ENCODE assay signal across 11 cellular contexts in genomic region chr1:31626451-31627202, GRCh38. TPM values are rescaled to one million over a fixed set of nuclear protein-coding genes. Genes with fewer than 3 reads are reported as not detected.
DNase-seq lines count a peak whose midpoint lies in the region; ATAC-seq and TF ChIP-seq lines count a peak whose summit lies in the region.
"Had no signal": no experiment of that assay in that cellular context is flagged by ENCODE, and none has a peak within 500 bp of the region (broad histone marks: within the 10 kb centered on the region; RNA-seq: fewer than 3 reads in every experiment).

No MANE protein-coding gene starts in this region.

- ATAC-seq in lung (ENCODE audit: insufficient read depth, low FRiP score) = no peak
- no peak for ATAC-seq in GM21423 (IDR thresholded peaks at IDR 0.05; ENCODE audit: unreplicated experiment)
- no peak for ATAC-seq in HG02678 (IDR thresholded peaks at IDR 0.05; ENCODE audit: unreplicated experiment)
- ATAC-seq in GM19395 (IDR thresholded peaks at IDR 0.05; ENCODE audit: unreplicated experiment) = no peak

- peak overlapping the region; percentile 13 for H3K4me2 ChIP-seq in mammary epithelial cell (ENCODE audit: insufficient read depth, low read depth, low read length)

- no peaks in the 10 kb centered on the region for H3K9me3 ChIP-seq in mammary epithelial cell (replicated peaks; ENCODE audit: insufficient read depth, low read length)
- H3K9me3 ChIP-seq in lung (ENCODE audit: control insufficient read depth in 2 of 2, insufficient read depth in 1 of 2, low read length in 1 of 2) = no peaks in the 10 kb centered on the region
- H3K9me3 ChIP-seq in transverse colon = no peaks in the 10 kb centered on the region

- H3K4me1 ChIP-seq in mammary epithelial cell (ENCODE audit: insufficient read depth, low read length) = peaks cover 32% of the 10 kb centered on the region
- peaks cover 13 to 22% of the 10 kb centered on the region in 2 donors for H3K4me1 ChIP-seq in lung (ENCODE audit: control insufficient read depth in 2 of 2, insufficient read depth in 2 of 2, low read length in 2 of 2)
- H3K4me1 ChIP-seq in transverse colon = peaks cover 7 to 19% (median 16%) of the 10 kb centered on the region in 4 donors

- CTCF ChIA-PET in mammary epithelial cell (lab: Charles Lee; ENCODE audit: low non-redundant PET) = no interaction called here

- no TSS peak for BruUV-seq in mammary epithelial cell (replicated peaks; lab: Mats Ljungman, UMichigan)

- H3K27ac Mint-ChIP-seq in activated T-cell treated with anti-CD3 and anti-CD28 coated beads, Interleukin-2, amount 50 U/mL, for 24 hours = peak overlapping the region; percentile 30

- peaks cover 13% of the 10 kb centered on the region for H3K36me3 ChIP-seq in mammary epithelial cell (ENCODE audit: insufficient read depth, low read length)
- H3K36me3 ChIP-seq in lung (ENCODE audit: control insufficient read depth in 2 of 2, insufficient read depth in 2 of 2, low read length in 2 of 2) = peaks cover 9 to 27% of the 10 kb centered on the region in 2 donors
- peaks cover 0 to 20% (median 6%) of the 10 kb centered on the region in 4 donors for H3K36me3 ChIP-seq in transverse colon

- intact Hi-C loops in mammary epithelial cell (cut with micrococcal nuclease) (no loop called here), transverse colon (cut with DNase I; ENCODE audit: low total_unique reads) (no loop called here)

- peaks cover 71% of the 10 kb centered on the region for H3K36me3 Mint-ChIP-seq in activated T-cell treated with anti-CD3 and anti-CD28 coated beads, Interleukin-2, amount 50 U/mL, for 24 hours (ENCODE audit: low read depth)

- H3K4me3 ChIP-seq in mammary epithelial cell (replicated peaks in 1 of 3; ENCODE audit: insufficient read depth in 1 of 3, low read depth in 2 of 3, low read length in 3 of 3) (no peak overlapping the region), lung (no peak overlapping the region), transverse colon (no peak overlapping the region)

- TF ChIP-seq CTCF in mammary epithelial cell (conservative IDR thresholded peaks at IDR 0.05 in 1 of 2, IDR thresholded peaks at IDR 0.05 in 1 of 2; ENCODE audit: extremely low read depth in 1 of 2, insufficient read depth in 1 of 2, low read depth in 1 of 2, low read length in 2 of 2) = no peak
- TF ChIP-seq CTCF in lung (IDR thresholded peaks at IDR 0.05; ENCODE audit: control extremely low read depth, extremely low read depth) = no peak
- no peak for TF ChIP-seq CTCF in transverse colon (IDR thresholded peaks at IDR 0.05)

- H3K4me1 Mint-ChIP-seq in activated T-cell treated with anti-CD3 and anti-CD28 coated beads, Interleukin-2, amount 50 U/mL, for 24 hours (ENCODE audit: low read depth) = peaks cover 3% of the 10 kb centered on the region

- WGBS in mammary epithelial cell (ENCODE audit: low coverage, missing lambda C conversion rate) = 61% methylated on average over 11 of the region's 18 CpGs
- WGBS in lung, 2 donors = 77 to 83% methylated on average over 18 of the region's 18 CpGs
- WGBS in transverse colon (ENCODE audit: low coverage in 1 of 2), 2 donors = 77% methylated on average over 18 of the region's 18 CpGs; no CpG with 5 or more reads in 1 of the 2 donors

- H3K4me3 Mint-ChIP-seq in activated T-cell treated with anti-CD3 and anti-CD28 coated beads, Interleukin-2, amount 50 U/mL, for 24 hours = no peak overlapping the region

- dilution Hi-C loops in mammary epithelial cell (cut with HindIII; ENCODE audit: low sequenced_read_pairs) = no loop called here

- H2AFZ ChIP-seq in mammary epithelial cell (ENCODE audit: low read depth, low read length) = no peak overlapping the region

- H3K9ac ChIP-seq in mammary epithelial cell (ENCODE audit: insufficient read depth, low read length) = no peak overlapping the region

- in situ Hi-C loops in mammary epithelial cell (cut with MboI; ENCODE audit: low sequenced_read_pairs in 2 of 2) (no loop called here), transverse colon (cut with MboI; ENCODE audit: low pct_ligation_motif_present in 1 of 4, low pct_unique_long_range_greater_than_20kb in 1 of 4, low sequenced_read_pairs in 3 of 4) (no loop called here)

- no peak for DNase-seq in activated T-cell treated with anti-CD3 and anti-CD28 coated beads, Interleukin-2, amount 50 U/mL, for 24 hours
- no peak for DNase-seq in activated T-cell treated with anti-CD3 and anti-CD28 coated beads for 4 hours
- DNase-seq in mammary epithelial cell = peak; percentile 27
- DNase-seq in lung (ENCODE audit: low spot score) = no peak
- no peak for DNase-seq in transverse colon
- DNase-seq: activated CD4-positive, alpha-beta T cell treated with anti-CD3 and anti-CD28 coated beads, Interleukin-2, amount 50 U/mL, for 4 hours; stimulated activated CD4-positive, alpha-beta T cell treated with anti-CD3 and anti-CD28 coated beads, Interleukin-4, amount 100 ng/mL, for 4 hours had no signal

- TF ChIP-seq POLR2A in transverse colon (IDR thresholded peaks at IDR 0.05) = no peak

- H3K27me3 ChIP-seq in mammary epithelial cell (ENCODE audit: insufficient read depth, low read length) (no peaks in the 10 kb centered on the region), lung (ENCODE audit: control insufficient read depth, insufficient read depth) (no peaks in the 10 kb centered on the region), transverse colon (no peaks in the 10 kb centered on the region)

- H4K20me1 ChIP-seq in mammary epithelial cell (ENCODE audit: insufficient read depth, low read length) = no peaks in the 10 kb centered on the region

- H3K27ac ChIP-seq in mammary epithelial cell (ENCODE audit: insufficient read depth, low read depth, low read length) (no peak overlapping the region), lung (ENCODE audit: low read depth in 1 of 2, low read length in 1 of 2) (peak overlapping the region; percentile 80 to 81), transverse colon (peak overlapping the region; percentile 21 to 60 (median 46))

- TF ChIP-seq EP300 in transverse colon (IDR thresholded peaks at IDR 0.05; ENCODE audit: low read depth) = no peak

- no peaks in the 10 kb centered on the region for H3K79me2 ChIP-seq in mammary epithelial cell (ENCODE audit: insufficient read depth, low read length)

- no peaks in the 10 kb centered on the region for H3K9me3 Mint-ChIP-seq in activated T-cell treated with anti-CD3 and anti-CD28 coated beads, Interleukin-2, amount 50 U/mL, for 24 hours

- H3K27me3 Mint-ChIP-seq in activated T-cell treated with anti-CD3 and anti-CD28 coated beads, Interleukin-2, amount 50 U/mL, for 24 hours = no peaks in the 10 kb centered on the region

RNA-seq across cellular contexts. Expression of gene HCRTR1, which starts 9.1 kb away (rescaled TPM):
- total RNA-seq in mammary epithelial cell (not detected), lung (under 1 TPM in 1 of 2 donors, not detected in 1; 0.14 TPM), transverse colon (under 1 TPM in 1 of 4 donors, not detected in 3; 0.48 TPM)
- polyA plus RNA-seq in mammary epithelial cell (not detected), lung (under 1 TPM in 1 of 2 donors, not detected in 1; 0.08 TPM)
- polyA minus RNA-seq in mammary epithelial cell = not detected
- total RNA-seq: liver had no signal

RNA-seq across cellular contexts. Expression of gene PEF1, which starts 18.0 kb away (rescaled TPM):
- total RNA-seq in mammary epithelial cell (10 to 100 TPM; 58.6 to 78.0 TPM), lung (10 to 100 TPM; 75.1 to 77.1 TPM), transverse colon (10 to 100 TPM; 12.3 to 61.7 (median 49.9) TPM)
- polyA plus RNA-seq in mammary epithelial cell (106 TPM), lung (100 to 1,000 TPM in 1 of 2 donors, 10 to 100 TPM in 1; 84.5 to 103 TPM)
- 81.6 TPM for polyA minus RNA-seq in mammary epithelial cell

RNA-seq across cellular contexts. Expression of gene TINAGL1, which starts 50.3 kb away (rescaled TPM):
- total RNA-seq in mammary epithelial cell (100 to 1,000 TPM; 433 to 840 TPM), lung (10 to 100 TPM; 89.4 to 90.9 TPM), transverse colon (100 to 1,000 TPM; 229 to 300 (median 272) TPM)
- polyA plus RNA-seq in mammary epithelial cell (578 TPM), lung (10 to 100 TPM; 64.1 to 78.9 TPM)
- polyA minus RNA-seq in mammary epithelial cell = 360 TPM
